ENCODE assay signal across 9 cellular contexts in the genomic region with DNA sequence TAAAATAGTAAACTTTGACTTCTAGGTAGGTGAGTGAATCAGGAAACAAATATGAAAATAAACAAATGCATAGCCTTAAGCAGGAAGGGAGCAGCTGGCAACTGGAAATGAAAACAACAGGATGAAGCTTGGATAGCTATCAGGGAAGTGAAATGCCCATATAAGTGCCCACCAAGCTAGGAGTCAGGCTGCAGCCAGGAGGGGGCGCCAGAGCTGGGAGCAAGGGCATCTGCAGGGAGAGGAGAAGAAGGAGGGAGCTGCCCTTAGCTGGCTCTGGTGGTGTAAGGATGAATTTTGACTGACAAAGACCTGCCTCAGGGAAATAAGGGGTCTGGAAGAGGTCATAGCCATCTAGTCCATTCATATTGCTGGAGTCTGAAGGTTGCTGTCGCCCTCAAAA.
DNase-seq lines count a peak whose midpoint lies in the region; ATAC-seq and TF ChIP-seq lines count a peak whose summit lies in the region.
"Had no signal": no experiment of that assay in that cellular context is flagged by ENCODE, and none has a peak within 500 bp of the region (broad histone marks: within the 10 kb centered on the region; RNA-seq: fewer than 3 reads in every experiment).

No MANE protein-coding gene starts in this region.

- H3K36me3 ChIP-seq in RWPE2 (ENCODE audit: low read depth): no peaks in the 10 kb centered on the region
- no peaks in the 10 kb centered on the region for H3K36me3 ChIP-seq in iPS DF 6.9 (ENCODE audit: control insufficient read depth, insufficient read depth, low read length)
- H3K36me3 ChIP-seq: ovary had no signal

- peak; percentile 32 for DNase-seq in stimulated activated CD4-positive, alpha-beta T cell treated with anti-CD3 and anti-CD28 coated beads, Interleukin-15, amount 100 ng/mL, for 24 hours
- DNase-seq in stimulated activated CD4-positive, alpha-beta T cell treated with anti-CD3 and anti-CD28 coated beads, Interleukin-4, amount 100 ng/mL, for 24 hours: no peak
- DNase-seq in RWPE2 (ENCODE audit: low spot score) (no peak), iPS DF 6.9 (ENCODE audit: low read depth, low spot score) (peak; percentile 41), Ammon's horn (ENCODE audit: low spot score) (no peak)

- TF ChIP-seq CTCF in RWPE2 (IDR thresholded peaks at IDR 0.05; ENCODE audit: poor library complexity, severe bottlenecking): peak; percentile 29

- H3K27ac ChIP-seq in RWPE2 (ENCODE audit: poor library complexity, severe bottlenecking) (no peak overlapping the region), iPS DF 6.9 (ENCODE audit: low read length) (no peak overlapping the region)
- H3K27ac ChIP-seq: ovary had no signal

- ATAC-seq in HG02981 (IDR thresholded peaks at IDR 0.05; ENCODE audit: unreplicated experiment) (peak; percentile 62), RWPE2 (ENCODE audit: low read depth) (no peak), HG03108 (IDR thresholded peaks at IDR 0.05; ENCODE audit: unreplicated experiment) (no peak), GM21390 (IDR thresholded peaks at IDR 0.05; ENCODE audit: unreplicated experiment) (no peak)

- H3K9me3 ChIP-seq in RWPE2 (ENCODE audit: severe bottlenecking) (no peaks in the 10 kb centered on the region), iPS DF 6.9 (ENCODE audit: control insufficient read depth, insufficient read depth, low read length) (no peaks in the 10 kb centered on the region)
- H3K9me3 ChIP-seq: ovary had no signal

- H3K27me3 ChIP-seq in RWPE2 (ENCODE audit: insufficient read depth, poor library complexity, severe bottlenecking): no peaks in the 10 kb centered on the region
- H3K27me3 ChIP-seq in iPS DF 6.9 (ENCODE audit: control insufficient read depth, insufficient read depth, low read length): no peaks in the 10 kb centered on the region
- H3K27me3 ChIP-seq: ovary had no signal

- H3K4me3 ChIP-seq in RWPE2 (ENCODE audit: severe bottlenecking) (no peak overlapping the region), iPS DF 6.9 (ENCODE audit: low read length) (no peak overlapping the region)
- H3K4me3 ChIP-seq: ovary had no signal

- no CpG with 5 or more reads among the region's 2 CpGs for WGBS in iPS DF 6.9 (ENCODE audit: insufficient coverage, insufficient read length)

- H3K4me1 ChIP-seq in RWPE2 (ENCODE audit: insufficient read depth, poor library complexity, severe bottlenecking) (no peaks in the 10 kb centered on the region), iPS DF 6.9 (ENCODE audit: control insufficient read depth, insufficient read depth, low read length) (no peaks in the 10 kb centered on the region)

Comparison
In these comparisons a context has a peak if more than half of its experiments do, and no peak if none do; other contexts are left out.
1. DNase-seq: peak in stimulated activated CD4-positive, alpha-beta T cell treated with anti-CD3 and anti-CD28 coated beads, Interleukin-15, amount 100 ng/mL, for 24 hours (single experiment) and iPS DF 6.9 (single experiment); none in stimulated activated CD4-positive, alpha-beta T cell treated with anti-CD3 and anti-CD28 coated beads, Interleukin-4, amount 100 ng/mL, for 24 hours (single experiment), RWPE2 (single experiment) and Ammon's horn (single experiment).